In genomic region chr2:31642707-31643106, GRCh38 we compare ENCODE assay signal across 28 cellular contexts.
"Had no signal": no experiment of that assay in that cellular context is flagged by ENCODE, and none has a peak within 500 bp of the region (broad histone marks: within the 10 kb centered on the region; RNA-seq: fewer than 3 reads in every experiment).

No MANE protein-coding gene starts in this region.

- H3K27ac ChIP-seq: colonic mucosa, coronary artery, epithelial cell of prostate, esophagus muscularis mucosa, esophagus squamous epithelium, foreskin keratinocyte, gastrocnemius medialis, gastroesophageal sphincter, heart left ventricle, heart right ventricle, hepatocyte had no signal

- FAIRE-seq: colon, endometrium, endothelial cell of umbilical vein, frontal cortex had no signal

- DNase-seq: colonic mucosa; cortex of kidney; dermis blood vessel endothelial cell; effector CD4-positive, alpha-beta T cell; effector CD8-positive, alpha-beta T cell; effector memory CD4-positive, alpha-beta T cell; effector memory CD8-positive, alpha-beta T cell; endodermal cell; erythroblast; esophagus squamous epithelium; foreskin fibroblast; foreskin keratinocyte; foreskin melanocyte; gastrocnemius medialis; glutamatergic neuron; head of caudate nucleus; heart left ventricle; heart right ventricle had no signal

- H3K36me3 ChIP-seq: colonic mucosa, esophagus muscularis mucosa, esophagus squamous epithelium, gastrocnemius medialis, gastroesophageal sphincter, heart left ventricle, heart right ventricle had no signal

- H3K9me3 ChIP-seq: colonic mucosa, esophagus squamous epithelium, gastrocnemius medialis had no signal

- H3K79me2 ChIP-seq: hepatocyte had no signal

- ATAC-seq: effector memory CD8-positive, alpha-beta T cell; esophagus mucosa; foreskin keratinocyte; gastrocnemius medialis; gastroesophageal sphincter; heart left ventricle; heart right ventricle had no signal

- H3K27me3 ChIP-seq: colonic mucosa, esophagus muscularis mucosa, esophagus squamous epithelium, gastrocnemius medialis, gastroesophageal sphincter, heart right ventricle, hepatocyte had no signal

- H3K4me2 ChIP-seq: hepatocyte had no signal

- H3K4me1 ChIP-seq: colonic mucosa, esophagus muscularis mucosa, esophagus squamous epithelium, foreskin keratinocyte, gastrocnemius medialis, gastroesophageal sphincter, heart left ventricle, heart right ventricle had no signal

- H3K4me3 ChIP-seq: colonic mucosa, coronary artery, esophagus muscularis mucosa, esophagus squamous epithelium, gastrocnemius medialis, gastroesophageal sphincter, heart left ventricle, heart right ventricle, hepatocyte had no signal

- H2AFZ ChIP-seq: hepatocyte had no signal
